7 cellular contexts compared by ENCODE assay signal in the genomic region with DNA sequence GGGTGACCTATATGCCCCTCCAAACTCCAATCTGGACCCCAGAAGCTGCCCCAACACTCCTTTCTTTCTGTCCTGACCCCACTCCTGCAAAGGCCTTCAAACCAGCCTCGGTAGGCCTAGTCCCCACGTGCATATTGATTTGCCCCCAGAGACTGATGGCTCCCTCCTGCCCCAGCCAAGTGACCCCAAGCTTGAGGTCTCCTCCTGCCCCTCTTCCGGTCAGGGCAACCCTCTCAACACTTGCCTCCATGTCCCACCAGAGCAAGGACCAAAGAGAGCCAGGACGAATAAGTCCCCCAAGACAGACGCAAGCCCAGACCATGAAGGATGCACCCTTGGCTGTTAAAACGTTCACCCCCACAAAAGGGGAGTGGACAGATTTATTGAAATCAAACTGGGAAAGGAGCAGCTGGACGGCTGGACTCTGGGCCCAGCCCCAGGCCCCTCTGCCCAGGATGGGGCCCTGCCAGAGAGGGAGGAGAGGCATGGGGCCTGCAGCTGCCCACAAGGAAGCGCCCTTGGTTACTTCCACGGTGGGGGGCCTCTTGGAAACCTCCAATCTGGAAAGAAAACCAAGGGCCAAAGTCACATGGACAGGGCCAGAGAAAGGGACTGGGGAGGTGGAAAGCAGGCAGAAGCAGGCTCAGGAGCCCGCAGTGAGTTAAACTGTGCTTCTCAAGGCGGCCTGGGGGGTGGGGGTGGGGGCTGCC. TPM values are rescaled to one million over a fixed set of nuclear protein-coding genes. Genes with fewer than 3 reads are reported as not detected.
A peak's percentile ranks its signal among the peaks of the same experiment; 100 is the strongest.
DNase-seq lines count a peak whose midpoint lies in the region; TF ChIP-seq lines count a peak whose summit lies in the region.
"Had no signal": no experiment of that assay in that cellular context is flagged by ENCODE, and none has a peak within 500 bp of the region (broad histone marks: within the 10 kb centered on the region; RNA-seq: fewer than 3 reads in every experiment).

No MANE protein-coding gene starts in this region.

- POLR2A ChIA-PET in RWPE1 (lab: Yijun Ruan, JAX; ENCODE audit: low non-redundant PET), result interaction anchor here (1.9 kb wide), 1 partner anchor 16 kb away, joined by 4 read pairs; a partner anchor contains a TSS

- H3K27ac ChIP-seq in RWPE1 (peak overlapping the region; percentile 83), spleen (peak overlapping the region in 5 of 8 donors; percentile 6 to 89 (median 84)), caudate nucleus (ENCODE audit: low read depth, low read length) (no peak overlapping the region)

- TF ChIP-seq POLR2A in spleen (IDR thresholded peaks at IDR 0.05), result no peak

- H3K36me3 ChIP-seq in spleen, result peaks cover 0 to 24% (median 0%) of the 10 kb centered on the region in 6 donors

- H3K9me3 ChIP-seq in spleen, result no peaks in the 10 kb centered on the region

- peaks cover 0 to 7% (median 0%) of the 10 kb centered on the region in 7 donors for H3K27me3 ChIP-seq in spleen (replicated peaks in 1 of 7)

- peak overlapping the region in 1 of 8 donors; percentile 83 for H3K4me3 ChIP-seq in spleen

- WGBS in spleen, 5 donors, result 73 to 86% (median 77%) methylated on average over 9 to 11 of the region's 11 CpGs

- DNase-seq in RWPE1 (ENCODE audit: low spot score) (no peak), ecto neural progenitor cell (ENCODE audit: low spot score) (peak; percentile 41), spleen (peak; percentile 73), caudate nucleus (lab: John Stamatoyannopoulos, UW) (no peak), germinal center (ENCODE audit: low spot score) (no peak)
- DNase-seq: amniotic stem cell, foreskin melanocyte had no signal

- TF ChIP-seq CTCF in RWPE1 (conservative IDR thresholded peaks at IDR 0.05; ENCODE audit: low read depth) (no peak), spleen (IDR thresholded peaks at IDR 0.05 in 8 of 11, conservative IDR thresholded peaks at IDR 0.05 in 3 of 11) (no peak)

- CTCF ChIA-PET in RWPE1 (lab: Yijun Ruan, JAX), result interaction anchor here (0.5 to 1.2 kb wide), 4 partner anchors 27 to 958 kb away, joined by 3 to 4 read pairs (median 4); no protein-coding TSS in a partner anchor

- intact Hi-C loops in spleen (cut with DNase I; ENCODE audit: low total_unique reads), result no loop called here

- H3K4me1 ChIP-seq in spleen, result peaks cover 30 to 83% (median 62%) of the 10 kb centered on the region in 6 donors

RNA-seq across cellular contexts. Expression of a gene that starts 2.4 kb away (rescaled TPM):
- not detected for total RNA-seq in spleen
- under 1 TPM in 2 of 3 donors, not detected in 1; 0.06 to 0.11 TPM for polyA plus RNA-seq in spleen

RNA-seq across cellular contexts. Expression of a gene that starts 2.9 kb away (rescaled TPM):
- total RNA-seq in spleen, result 10 to 100 TPM; 41.8 to 84.7 (median 57.9) TPM
- 10 to 100 TPM; 24.8 to 56.9 (median 29.3) TPM for polyA plus RNA-seq in spleen

RNA-seq across cellular contexts. Expression of a gene that starts 12.4 kb away (rescaled TPM):
- total RNA-seq in spleen, result 10 to 100 TPM; 48.3 to 67.7 (median 55.1) TPM
- polyA plus RNA-seq in spleen, result 10 to 100 TPM; 22.8 to 45.8 (median 42.9) TPM

RNA-seq across cellular contexts. Expression of a gene that starts 16.1 kb away (rescaled TPM):
- total RNA-seq in spleen, result 10 to 100 TPM; 29.4 to 42.4 (median 35.1) TPM
- 10 to 100 TPM; 31.3 to 55.5 (median 36.8) TPM for polyA plus RNA-seq in spleen

RNA-seq across cellular contexts. Expression of a gene that starts 36.7 kb away (rescaled TPM):
- total RNA-seq in spleen, result 10 to 100 TPM; 11.1 to 19.0 (median 17.1) TPM
- 1 to 10 TPM; 5.3 to 9.6 (median 5.6) TPM for polyA plus RNA-seq in spleen

Comparison
In these comparisons a context has a peak if more than half of its experiments do, and no peak if none do; other contexts are left out.
1. DNase-seq: peak in ecto neural progenitor cell (single experiment) and spleen (single experiment); none in RWPE1 (single experiment), caudate nucleus (0 of 61) and germinal center (single experiment).